In the genomic region with DNA sequence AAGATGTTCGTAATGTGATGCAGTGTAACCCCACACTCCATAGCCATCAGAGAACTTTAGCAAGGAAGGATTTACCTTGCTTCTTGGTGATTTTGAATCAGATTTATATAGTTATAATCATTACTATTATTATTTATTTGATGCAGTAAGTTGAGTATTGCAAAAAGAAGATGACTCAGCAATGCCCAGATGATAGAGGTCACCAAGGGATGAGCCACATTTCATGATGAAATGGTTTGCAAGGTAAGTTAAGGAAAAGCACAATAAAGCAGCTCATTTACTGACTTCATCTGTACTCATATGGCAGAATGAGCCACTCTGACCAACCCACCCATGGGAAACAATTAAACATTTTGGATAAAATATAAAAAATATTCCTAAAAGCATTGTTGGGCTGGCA, we compare ENCODE assay signal across 20 cellular contexts.
"Had no signal": no experiment of that assay in that cellular context is flagged by ENCODE, and none has a peak within 500 bp of the region (broad histone marks: within the 10 kb centered on the region; RNA-seq: fewer than 3 reads in every experiment).

No MANE protein-coding gene starts in this region.

- H3K27me3 ChIP-seq: body of pancreas, spleen, upper lobe of right lung had no signal

- FAIRE-seq: frontal cortex, islet of Langerhans had no signal

- H3K4me3 ChIP-seq: body of pancreas, heart right ventricle, prostate gland, spleen, upper lobe of right lung had no signal

- H3K36me3 ChIP-seq: heart right ventricle, prostate gland, spleen, upper lobe of right lung had no signal

- ATAC-seq: activated CD4-positive, alpha-beta T cell treated with anti-CD3 and anti-CD28 coated beads for 36 hours; activated CD8-positive, alpha-beta memory T cell treated with anti-CD3 and anti-CD28 coated beads, Interleukin-2, amount 10 ng/mL, durations not matched to agents 7 days and 5 days; body of pancreas; heart right ventricle; left lobe of liver; right cardiac atrium; T-helper 17 cell; upper lobe of right lung had no signal

- DNase-seq: activated CD4-positive, alpha-beta memory T cell treated with anti-CD3 and anti-CD28 coated beads for 36 hours; activated CD4-positive, alpha-beta T cell treated with anti-CD3 and anti-CD28 coated beads for 36 hours; activated CD8-positive, alpha-beta memory T cell treated with anti-CD3 and anti-CD28 coated beads, Interleukin-2, amount 10 ng/mL, durations not matched to agents 7 days and 5 days; activated naive CD4-positive, alpha-beta T cell treated with anti-CD3 and anti-CD28 coated beads, Interleukin-2, amount 50 U/mL, for 16 hours; activated T-cell treated with anti-CD3 and anti-CD28 coated beads, Interleukin-2, amount 50 U/mL, for 24 hours; amniotic stem cell; body of pancreas; central memory CD4-positive, alpha-beta T cell; cortex of kidney; effector CD8-positive, alpha-beta T cell; heart right ventricle; midbrain; right cardiac atrium; spleen; T-helper 17 cell; upper lobe of right lung had no signal

- H3K27ac ChIP-seq: body of pancreas, heart right ventricle, prostate gland, spleen, upper lobe of right lung had no signal

- H3K9me3 ChIP-seq: body of pancreas, heart right ventricle, prostate gland, spleen, upper lobe of right lung had no signal

- H3K4me1 ChIP-seq: prostate gland, upper lobe of right lung had no signal
